ENCODE assay signal across 13 cellular contexts in the genomic region with DNA sequence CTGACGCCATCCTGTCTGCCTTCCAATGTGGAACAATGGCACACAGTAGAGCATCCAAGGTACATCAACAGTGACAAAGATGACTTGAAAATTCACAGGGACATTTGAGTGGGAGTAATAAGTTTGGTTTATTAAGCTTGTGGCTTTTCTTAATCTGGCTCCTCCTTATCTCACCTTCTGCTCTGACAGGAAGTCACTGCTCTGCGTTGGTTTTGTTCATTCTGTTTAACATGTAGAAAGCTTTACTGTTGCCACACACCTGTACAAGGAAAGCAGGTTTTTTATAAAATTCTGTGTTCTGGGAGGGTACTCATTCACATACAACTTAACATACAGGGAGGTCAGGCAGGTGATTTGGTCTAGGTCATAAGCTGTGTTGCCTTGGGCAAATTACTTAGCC. TPM values are rescaled to one million over a fixed set of nuclear protein-coding genes. Genes with fewer than 3 reads are reported as not detected.
"Had no signal": no experiment of that assay in that cellular context is flagged by ENCODE, and none has a peak within 500 bp of the region (broad histone marks: within the 10 kb centered on the region; RNA-seq: fewer than 3 reads in every experiment).

No MANE protein-coding gene starts in this region.

- H3K27ac ChIP-seq: psoas muscle, right lobe of liver, SK-N-MC had no signal

- H3K27ac Mint-ChIP-seq: activated B cell treated with CpG ODN at 0.5 μM for 24 hours; activated CD4-positive, alpha-beta T cell treated with anti-CD3 and anti-CD28 coated beads, Interleukin-2, amount 10 ng/mL, durations not matched to agents 24 days and 14 days had no signal

- H3K4me3 Mint-ChIP-seq: activated B cell treated with CpG ODN at 0.5 μM for 24 hours; activated CD4-positive, alpha-beta T cell treated with anti-CD3 and anti-CD28 coated beads, Interleukin-2, amount 10 ng/mL, durations not matched to agents 24 days and 14 days; nephron had no signal

- H3K9me3 ChIP-seq: psoas muscle, right lobe of liver had no signal

- H3K4me3 ChIP-seq: psoas muscle, right lobe of liver, SK-N-MC, spleen had no signal

- H3K36me3 ChIP-seq: heart left ventricle, right lobe of liver, spleen had no signal

- DNase-seq: activated B cell treated with CpG ODN at 0.5 μM for 24 hours; activated CD4-positive, alpha-beta T cell treated with anti-CD3 and anti-CD28 coated beads, Interleukin-2, amount 10 ng/mL, durations not matched to agents 24 days and 14 days; heart left ventricle; psoas muscle; right lobe of liver; spleen; stimulated activated CD4-positive, alpha-beta T cell treated with anti-CD3 and anti-CD28 coated beads, Interleukin-1b, Interleukin-23, amount 100 ng/mL, for 48 hours had no signal

- H3K9me3 Mint-ChIP-seq: activated B cell treated with CpG ODN at 0.5 μM for 24 hours, nephron had no signal

- H3K4me1 ChIP-seq: heart left ventricle, psoas muscle, right lobe of liver had no signal

- ATAC-seq: heart left ventricle, psoas muscle, right lobe of liver had no signal

- H3K27me3 ChIP-seq: heart left ventricle, right lobe of liver, spleen had no signal

- H3K27me3 Mint-ChIP-seq: activated CD4-positive, alpha-beta T cell treated with anti-CD3 and anti-CD28 coated beads, Interleukin-2, amount 10 ng/mL, durations not matched to agents 24 days and 14 days had no signal

RNA-seq across cellular contexts. Expression of gene GZMK, which starts 1.6 kb away (rescaled TPM):
- total RNA-seq: activated B cell treated with CpG ODN at 0.5 μM for 24 hours, astrocyte, frontal cortex, lung microvascular endothelial cell had no signal

RNA-seq across cellular contexts. Expression of gene ESM1, which starts 37.1 kb away (rescaled TPM):
- total RNA-seq: activated B cell treated with CpG ODN at 0.5 μM for 24 hours; activated CD4-positive, alpha-beta T cell treated with anti-CD3 and anti-CD28 coated beads, Interleukin-2, amount 10 ng/mL, durations not matched to agents 24 days and 14 days; frontal cortex; ureter had no signal
